1 cellular context compared by ENCODE assay signal in the genomic region with DNA sequence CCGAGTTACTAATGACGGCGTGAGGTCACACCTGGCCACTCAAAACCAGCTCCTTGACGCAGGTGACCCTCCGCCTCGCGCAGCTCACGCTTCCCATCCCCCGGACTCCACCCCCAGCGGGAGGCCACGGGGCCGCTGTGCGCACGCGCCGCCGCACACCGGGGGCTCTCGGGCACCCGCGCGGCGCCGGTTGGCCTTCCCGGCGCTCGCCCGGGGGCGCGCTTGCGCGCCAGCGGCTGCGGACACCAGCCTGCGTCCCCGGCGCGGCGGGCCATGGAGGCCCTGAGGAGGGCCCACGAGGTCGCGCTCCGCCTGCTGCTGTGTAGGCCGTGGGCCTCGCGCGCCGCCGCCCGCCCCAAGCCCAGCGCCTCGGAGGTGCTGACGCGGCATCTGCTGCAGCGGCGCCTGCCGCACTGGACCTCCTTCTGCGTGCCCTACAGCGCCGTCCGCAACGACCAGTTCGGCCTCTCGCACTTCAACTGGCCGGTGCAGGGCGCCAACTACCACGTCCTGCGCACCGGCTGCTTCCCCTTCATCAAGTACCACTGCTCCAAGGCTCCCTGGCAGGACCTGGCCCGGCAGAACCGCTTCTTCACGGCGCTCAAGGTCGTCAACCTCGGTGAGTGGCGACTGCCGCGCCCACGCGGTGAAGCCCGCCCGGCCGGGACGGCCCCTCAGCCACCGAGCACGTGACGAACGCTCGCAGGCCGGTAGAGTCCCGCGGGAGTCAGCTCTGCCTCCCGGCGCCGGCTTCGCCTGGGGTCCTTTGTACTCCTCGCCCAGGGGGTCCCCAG.
TF ChIP-seq lines count a peak whose summit lies in the region.

Gene C15orf61, plus strand, starts transcription at position 156 of the 794 bp plus-strand sequence. Its CDS starts 118 bp downstream, at position 274.

TF ChIP-seq in HEK293, 187 proteins besides CTCF, POLR2A, EP300 and RAD21 (continued from another document and continues in another):
- TF ChIP-seq, protein P1, sequence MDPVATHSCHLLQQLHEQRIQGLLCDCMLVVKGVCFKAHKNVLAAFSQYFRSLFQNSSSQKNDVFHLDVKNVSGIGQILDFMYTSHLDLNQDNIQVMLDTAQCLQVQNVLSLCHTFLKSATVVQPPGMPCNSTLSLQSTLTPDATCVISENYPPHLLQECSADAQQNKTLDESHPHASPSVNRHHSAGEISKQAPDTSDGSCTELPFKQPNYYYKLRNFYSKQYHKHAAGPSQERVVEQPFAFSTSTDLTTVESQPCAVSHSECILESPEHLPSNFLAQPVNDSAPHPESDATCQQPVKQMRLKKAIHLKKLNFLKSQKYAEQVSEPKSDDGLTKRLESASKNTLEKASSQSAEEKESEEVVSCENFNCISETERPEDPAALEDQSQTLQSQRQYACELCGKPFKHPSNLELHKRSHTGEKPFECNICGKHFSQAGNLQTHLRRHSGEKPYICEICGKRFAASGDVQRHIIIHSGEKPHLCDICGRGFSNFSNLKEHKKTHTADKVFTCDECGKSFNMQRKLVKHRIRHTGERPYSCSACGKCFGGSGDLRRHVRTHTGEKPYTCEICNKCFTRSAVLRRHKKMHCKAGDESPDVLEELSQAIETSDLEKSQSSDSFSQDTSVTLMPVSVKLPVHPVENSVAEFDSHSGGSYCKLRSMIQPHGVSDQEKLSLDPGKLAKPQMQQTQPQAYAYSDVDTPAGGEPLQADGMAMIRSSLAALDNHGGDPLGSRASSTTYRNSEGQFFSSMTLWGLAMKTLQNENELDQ (tag by site-specific recombination; IDR thresholded peaks at IDR 0.05; ENCODE audit: low read depth), result no peak
- TF ChIP-seq SCRT2 (tag by site-specific recombination; IDR thresholded peaks at IDR 0.05), result peak; percentile 63; the same call in 1 of the 2 replicates
- peak; percentile 52; the same call in 1 of the 2 replicates for TF ChIP-seq ZBTB21 (tag by site-specific recombination; IDR thresholded peaks at IDR 0.05)
- TF ChIP-seq ZNF211 (tag by site-specific recombination; IDR thresholded peaks at IDR 0.05; ENCODE audit: low read depth), result no peak
- peak; percentile 85 for TF ChIP-seq ZNF580 (tag by site-specific recombination; IDR thresholded peaks at IDR 0.05)
- peak; percentile 91 for TF ChIP-seq ZNF121 (tag by site-specific recombination; IDR thresholded peaks at IDR 0.05)
- peak; percentile 91; the same call in 1 of the 2 replicates for TF ChIP-seq BCL11B (tag by site-specific recombination; IDR thresholded peaks at IDR 0.05; ENCODE audit: low read depth)
- peak; percentile 73 for TF ChIP-seq BCL11A (tag by site-specific recombination; IDR thresholded peaks at IDR 0.05; ENCODE audit: low read depth)
- peak; percentile 95 for TF ChIP-seq ZNF335 (tag by site-specific recombination; conservative IDR thresholded peaks at IDR 0.05)
- no peak for TF ChIP-seq ZNF280D (tag by site-specific recombination; IDR thresholded peaks at IDR 0.05)
- 0 out of 2 replicates have a peak, but pooled peaks have one; percentile 11 for TF ChIP-seq ZNF596 (tag by site-specific recombination; IDR thresholded peaks at IDR 0.05)
- TF ChIP-seq KLF9 (tag by site-specific recombination; IDR thresholded peaks at IDR 0.05; ENCODE audit: low read depth), result peak; percentile 88
- no peak for TF ChIP-seq GLI2 (tag by site-specific recombination; IDR thresholded peaks at IDR 0.05; ENCODE audit: borderline replicate concordance, low read depth)
- TF ChIP-seq, protein P2, sequence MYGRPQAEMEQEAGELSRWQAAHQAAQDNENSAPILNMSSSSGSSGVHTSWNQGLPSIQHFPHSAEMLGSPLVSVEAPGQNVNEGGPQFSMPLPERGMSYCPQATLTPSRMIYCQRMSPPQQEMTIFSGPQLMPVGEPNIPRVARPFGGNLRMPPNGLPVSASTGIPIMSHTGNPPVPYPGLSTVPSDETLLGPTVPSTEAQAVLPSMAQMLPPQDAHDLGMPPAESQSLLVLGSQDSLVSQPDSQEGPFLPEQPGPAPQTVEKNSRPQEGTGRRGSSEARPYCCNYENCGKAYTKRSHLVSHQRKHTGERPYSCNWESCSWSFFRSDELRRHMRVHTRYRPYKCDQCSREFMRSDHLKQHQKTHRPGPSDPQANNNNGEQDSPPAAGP (tag by site-specific recombination; IDR thresholded peaks at IDR 0.05), result peak; percentile 95
- no peak for TF ChIP-seq REPIN1 (tag by site-specific recombination; IDR thresholded peaks at IDR 0.05; ENCODE audit: low read depth)
- TF ChIP-seq OSR2 (tag by site-specific recombination; IDR thresholded peaks at IDR 0.05), result peak; percentile 47; the same call in 1 of the 2 replicates
- peak; percentile 39; the same call in 1 of the 2 replicates for TF ChIP-seq ZNF768 (tag by site-specific recombination; IDR thresholded peaks at IDR 0.05)
- peak; percentile 76 for TF ChIP-seq ZNF24 (tag by site-specific recombination; IDR thresholded peaks at IDR 0.05)
- no peak for TF ChIP-seq ZNF530 (tag by site-specific recombination; IDR thresholded peaks at IDR 0.05; ENCODE audit: low read depth)
- peak; percentile 89 for TF ChIP-seq ZBTB7A (tag by site-specific recombination; IDR thresholded peaks at IDR 0.05; ENCODE audit: low read depth)
- no peak for TF ChIP-seq ZNF184 (tag by site-specific recombination; IDR thresholded peaks at IDR 0.05)
- TF ChIP-seq ZNF239 (tag by site-specific recombination; IDR thresholded peaks at IDR 0.05), result 0 out of 2 replicates have a peak, but pooled peaks have one; percentile 19
- no peak for TF ChIP-seq ZNF837 (tag by site-specific recombination; IDR thresholded peaks at IDR 0.05)
- TF ChIP-seq SP3 (tag by site-specific recombination; IDR thresholded peaks at IDR 0.05), result no peak; the same call in 1 of the 2 replicates
- TF ChIP-seq, protein P3, sequence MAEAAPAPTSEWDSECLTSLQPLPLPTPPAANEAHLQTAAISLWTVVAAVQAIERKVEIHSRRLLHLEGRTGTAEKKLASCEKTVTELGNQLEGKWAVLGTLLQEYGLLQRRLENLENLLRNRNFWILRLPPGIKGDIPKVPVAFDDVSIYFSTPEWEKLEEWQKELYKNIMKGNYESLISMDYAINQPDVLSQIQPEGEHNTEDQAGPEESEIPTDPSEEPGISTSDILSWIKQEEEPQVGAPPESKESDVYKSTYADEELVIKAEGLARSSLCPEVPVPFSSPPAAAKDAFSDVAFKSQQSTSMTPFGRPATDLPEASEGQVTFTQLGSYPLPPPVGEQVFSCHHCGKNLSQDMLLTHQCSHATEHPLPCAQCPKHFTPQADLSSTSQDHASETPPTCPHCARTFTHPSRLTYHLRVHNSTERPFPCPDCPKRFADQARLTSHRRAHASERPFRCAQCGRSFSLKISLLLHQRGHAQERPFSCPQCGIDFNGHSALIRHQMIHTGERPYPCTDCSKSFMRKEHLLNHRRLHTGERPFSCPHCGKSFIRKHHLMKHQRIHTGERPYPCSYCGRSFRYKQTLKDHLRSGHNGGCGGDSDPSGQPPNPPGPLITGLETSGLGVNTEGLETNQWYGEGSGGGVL (tag by site-specific recombination; IDR thresholded peaks at IDR 0.05), result peak; percentile 5; the same call in 1 of the 2 replicates
- TF ChIP-seq KLF8 (tag by site-specific recombination; IDR thresholded peaks at IDR 0.05), result peak; percentile 79; the same call in 1 of the 2 replicates
- no peak for TF ChIP-seq SALL2 (tag by site-specific recombination; IDR thresholded peaks at IDR 0.05; ENCODE audit: borderline replicate concordance)
- peak; percentile 80 for TF ChIP-seq ZSCAN30 (tag by site-specific recombination; IDR thresholded peaks at IDR 0.05)
- peak; percentile 91; the same call in 1 of the 2 replicates for TF ChIP-seq TCF7L2 (IDR thresholded peaks at IDR 0.05; ENCODE audit: borderline replicate concordance, low read depth, low read length)
- peak; percentile 40; the same call in 1 of the 2 replicates for TF ChIP-seq ZNF394 (tag by site-specific recombination; IDR thresholded peaks at IDR 0.05; ENCODE audit: borderline replicate concordance)
- peak; percentile 32; the same call in 1 of the 2 replicates for TF ChIP-seq ZNF639 (tag by site-specific recombination; IDR thresholded peaks at IDR 0.05)
- peak; percentile 83 for TF ChIP-seq EGR2 (tag by site-specific recombination; IDR thresholded peaks at IDR 0.05; ENCODE audit: low read depth)
- peak; percentile 95 for TF ChIP-seq ZNF600 (tag by site-specific recombination; IDR thresholded peaks at IDR 0.05)
- TF ChIP-seq ZNF561 (tag by site-specific recombination; IDR thresholded peaks at IDR 0.05; ENCODE audit: borderline replicate concordance), result peak; percentile 17; the same call in 1 of the 2 replicates
- peak; percentile 88 for TF ChIP-seq ZBTB8A (tag by site-specific recombination; IDR thresholded peaks at IDR 0.05)
- peak; percentile 95 for TF ChIP-seq ZEB2 (tag by site-specific recombination; IDR thresholded peaks at IDR 0.05)
- TF ChIP-seq, protein P4, sequence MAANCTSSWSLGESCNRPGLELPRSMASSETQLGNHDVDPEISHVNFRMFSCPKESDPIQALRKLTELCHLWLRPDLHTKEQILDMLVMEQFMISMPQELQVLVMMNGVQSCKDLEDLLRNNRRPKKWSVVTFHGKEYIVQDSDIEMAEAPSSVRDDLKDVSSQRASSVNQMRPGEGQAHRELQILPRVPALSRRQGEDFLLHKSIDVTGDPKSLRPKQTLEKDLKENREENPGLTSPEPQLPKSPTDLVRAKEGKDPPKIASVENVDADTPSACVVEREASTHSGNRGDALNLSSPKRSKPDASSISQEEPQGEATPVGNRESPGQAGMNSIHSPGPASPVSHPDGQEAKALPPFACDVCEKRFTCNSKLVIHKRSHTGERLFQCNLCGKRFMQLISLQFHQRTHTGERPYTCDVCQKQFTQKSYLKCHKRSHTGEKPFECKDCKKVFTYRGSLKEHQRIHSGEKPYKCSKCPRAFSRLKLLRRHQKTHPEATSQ (tag by site-specific recombination; IDR thresholded peaks at IDR 0.05), result peak; percentile 98
- no peak for TF ChIP-seq ZNF221 (tag by site-specific recombination; IDR thresholded peaks at IDR 0.05; ENCODE audit: borderline replicate concordance)
- TF ChIP-seq, protein P5, sequence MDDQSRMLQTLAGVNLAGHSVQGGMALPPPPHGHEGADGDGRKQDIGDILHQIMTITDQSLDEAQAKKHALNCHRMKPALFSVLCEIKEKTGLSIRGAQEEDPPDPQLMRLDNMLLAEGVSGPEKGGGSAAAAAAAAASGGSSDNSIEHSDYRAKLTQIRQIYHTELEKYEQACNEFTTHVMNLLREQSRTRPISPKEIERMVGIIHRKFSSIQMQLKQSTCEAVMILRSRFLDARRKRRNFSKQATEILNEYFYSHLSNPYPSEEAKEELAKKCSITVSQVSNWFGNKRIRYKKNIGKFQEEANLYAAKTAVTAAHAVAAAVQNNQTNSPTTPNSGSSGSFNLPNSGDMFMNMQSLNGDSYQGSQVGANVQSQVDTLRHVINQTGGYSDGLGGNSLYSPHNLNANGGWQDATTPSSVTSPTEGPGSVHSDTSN (CRISPR knock-in tag; IDR thresholded peaks at IDR 0.05), result peak; percentile 69; the same call in 1 of the 2 replicates
- peak; percentile 97 for TF ChIP-seq ZNF423 (tag by site-specific recombination; IDR thresholded peaks at IDR 0.05)
- TF ChIP-seq ZNF10 (tag by site-specific recombination; IDR thresholded peaks at IDR 0.05), result peak; percentile 82
- no peak for TF ChIP-seq ZNF48 (tag by site-specific recombination; IDR thresholded peaks at IDR 0.05)
- no peak for TF ChIP-seq ZNF266 (tag by site-specific recombination; IDR thresholded peaks at IDR 0.05; ENCODE audit: low read depth)
- TF ChIP-seq, protein P6, sequence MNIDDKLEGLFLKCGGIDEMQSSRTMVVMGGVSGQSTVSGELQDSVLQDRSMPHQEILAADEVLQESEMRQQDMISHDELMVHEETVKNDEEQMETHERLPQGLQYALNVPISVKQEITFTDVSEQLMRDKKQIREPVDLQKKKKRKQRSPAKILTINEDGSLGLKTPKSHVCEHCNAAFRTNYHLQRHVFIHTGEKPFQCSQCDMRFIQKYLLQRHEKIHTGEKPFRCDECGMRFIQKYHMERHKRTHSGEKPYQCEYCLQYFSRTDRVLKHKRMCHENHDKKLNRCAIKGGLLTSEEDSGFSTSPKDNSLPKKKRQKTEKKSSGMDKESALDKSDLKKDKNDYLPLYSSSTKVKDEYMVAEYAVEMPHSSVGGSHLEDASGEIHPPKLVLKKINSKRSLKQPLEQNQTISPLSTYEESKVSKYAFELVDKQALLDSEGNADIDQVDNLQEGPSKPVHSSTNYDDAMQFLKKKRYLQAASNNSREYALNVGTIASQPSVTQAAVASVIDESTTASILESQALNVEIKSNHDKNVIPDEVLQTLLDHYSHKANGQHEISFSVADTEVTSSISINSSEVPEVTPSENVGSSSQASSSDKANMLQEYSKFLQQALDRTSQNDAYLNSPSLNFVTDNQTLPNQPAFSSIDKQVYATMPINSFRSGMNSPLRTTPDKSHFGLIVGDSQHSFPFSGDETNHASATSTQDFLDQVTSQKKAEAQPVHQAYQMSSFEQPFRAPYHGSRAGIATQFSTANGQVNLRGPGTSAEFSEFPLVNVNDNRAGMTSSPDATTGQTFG (tag by site-specific recombination; IDR thresholded peaks at IDR 0.05; ENCODE audit: borderline replicate concordance), result peak; percentile 21; the same call in 1 of the 2 replicates
